9 cellular contexts compared by ENCODE assay signal in the genomic region with DNA sequence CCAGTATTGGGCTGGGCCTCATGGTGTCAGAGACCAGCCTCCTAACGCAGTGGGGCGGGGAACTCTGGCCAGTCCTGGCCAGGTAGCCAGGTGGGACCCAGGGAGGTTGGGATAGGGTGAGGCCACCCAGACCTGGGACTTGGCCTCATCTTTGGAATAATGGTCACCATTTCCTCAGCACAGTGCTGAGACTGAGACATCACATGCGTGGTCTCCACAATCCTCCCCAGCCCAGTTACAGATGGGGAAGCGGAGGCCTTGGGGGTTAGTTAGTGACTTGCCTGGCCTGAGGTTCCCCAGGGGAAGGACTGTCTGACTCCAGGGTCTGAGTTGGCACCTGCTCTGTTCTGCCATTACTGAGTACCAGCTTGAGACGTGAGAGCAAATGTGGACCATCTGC.
"Had no signal": no experiment of that assay in that cellular context is flagged by ENCODE, and none has a peak within 500 bp of the region (broad histone marks: within the 10 kb centered on the region; RNA-seq: fewer than 3 reads in every experiment).

No MANE protein-coding gene starts in this region.

- H2AFZ ChIP-seq: GM23248 had no signal

- DNase-seq: GM23248, GOT3, H7, HFFc6, KG1 had no signal

- H3K9me3 ChIP-seq: HAP-1 had no signal

- ATAC-seq: HCT116, K562 had no signal

- H3K27ac ChIP-seq: GM23248, HL-60 had no signal

- H3K4me3 ChIP-seq: GM23248, HAP-1, K562 had no signal

- H3K4me1 ChIP-seq: HAP-1 had no signal

- H3K36me3 ChIP-seq: HAP-1 had no signal

- H3K9ac ChIP-seq: GM23248 had no signal
